In genomic region chr6:28747631-28748157, GRCh38 we compare ENCODE assay signal across 10 cellular contexts.
DNase-seq lines count a peak whose midpoint lies in the region; ATAC-seq, FAIRE-seq and TF ChIP-seq lines count a peak whose summit lies in the region.
"Had no signal": no experiment of that assay in that cellular context is flagged by ENCODE, and none has a peak within 500 bp of the region (broad histone marks: within the 10 kb centered on the region; RNA-seq: fewer than 3 reads in every experiment).

No MANE protein-coding gene starts in this region.

- TF ChIP-seq EP300 in HepG2 (IDR thresholded peaks at IDR 0.05; ENCODE audit: low read depth in 2 of 2, low read length in 2 of 2), result peak in 1 of 2 experiments; percentile 10; a peak in 1 of 4 replicates
- TF ChIP-seq EP300 in HepG2 (CRISPR knock-in tag; IDR thresholded peaks at IDR 0.05; ENCODE audit: borderline replicate concordance), result no peak

- H3K27ac Mint-ChIP-seq in endothelial cell (ENCODE audit: unreplicated experiment), result no peak overlapping the region
- peak overlapping the region; percentile 65 for H3K27ac Mint-ChIP-seq in type B pancreatic cell
- H3K27ac Mint-ChIP-seq: activated naive CD8-positive, alpha-beta T cell treated with anti-CD3 and anti-CD28 coated beads, Interleukin-2, amount 10 ng/mL, durations not matched to agents 7 days and 5 days had no signal

- no peak for TF ChIP-seq CTCF in HepG2 (CRISPR knock-in tag; IDR thresholded peaks at IDR 0.05)
- TF ChIP-seq CTCF in right lobe of liver (IDR thresholded peaks at IDR 0.05), result no peak
- TF ChIP-seq CTCF in endothelial cell (IDR thresholded peaks at IDR 0.05; ENCODE audit: unreplicated experiment), result no peak
- no peak for TF ChIP-seq CTCF in type B pancreatic cell (conservative IDR thresholded peaks at IDR 0.05)

- peak; percentile 81 for DNase-seq in HepG2 (ENCODE audit: low spot score)
- no peak for DNase-seq in right lobe of liver
- peak; percentile 91 for DNase-seq in NCI-H82 treated with DMSO at 0.1 percent for 48 hours (lab: John Stamatoyannopoulos, UW; ENCODE audit: unreplicated experiment)
- peak; percentile 57 for DNase-seq in endothelial cell (ENCODE audit: low spot score)
- DNase-seq in type B pancreatic cell (ENCODE audit: extremely low spot score, unreplicated experiment), result no peak
- no peak for DNase-seq in hippocampal formation (lab: John Stamatoyannopoulos, UW)
- DNase-seq: activated naive CD8-positive, alpha-beta T cell treated with anti-CD3 and anti-CD28 coated beads, Interleukin-2, amount 10 ng/mL, durations not matched to agents 7 days and 5 days; Kasumi-1 had no signal

- CTCF ChIA-PET in HepG2 (lab: Yijun Ruan, JAX; ENCODE audit: low intra/inter-chr PET ratio, low total read pairs), result no interaction called here

- no peaks in the 10 kb centered on the region for H3K79me2 ChIP-seq in HepG2 (ENCODE audit: insufficient read depth, low read length)

- H3K4me3 ChIP-seq in HepG2 (replicated peaks in 1 of 3; ENCODE audit: insufficient read depth in 1 of 3, low read depth in 2 of 3, low read length in 3 of 3), result peak overlapping the region in 2 of 3 experiments; percentile 5 to 35; a peak in 4 of 6 replicates
- no peak overlapping the region for H3K4me3 ChIP-seq in right lobe of liver

- peak overlapping the region; percentile 63 for H3K4me2 ChIP-seq in HepG2 (ENCODE audit: low read depth, low read length)

- TF ChIP-seq RAD21 in HepG2 (CRISPR knock-in tag; IDR thresholded peaks at IDR 0.05), result no peak

- H3K9me3 ChIP-seq in HepG2 (ENCODE audit: low read length) (no peaks in the 10 kb centered on the region), right lobe of liver (no peaks in the 10 kb centered on the region)

- H3K4me1 ChIP-seq in HepG2 (ENCODE audit: insufficient read depth, low read length), result peaks cover 46% of the 10 kb centered on the region
- H3K4me1 ChIP-seq in right lobe of liver, result no peaks in the 10 kb centered on the region

- in situ Hi-C loops in HepG2 (cut with HindIII; ENCODE audit: extremely low pct_ligation_motif_present, low pct_unique_long_range_greater_than_20kb), result no loop called here

- H2AFZ ChIP-seq in HepG2 (ENCODE audit: low read length), result no peak overlapping the region

- H3K27ac ChIP-seq in HepG2 (ENCODE audit: extremely low read length, insufficient read depth, low read length) (no peak overlapping the region), right lobe of liver (no peak overlapping the region)

- POLR2A ChIA-PET in HepG2 (lab: Yijun Ruan, JAX), result interaction anchor here (1.1 to 1.2 kb wide), 2 partner anchors 11 to 19 kb away, joined by 5 read pairs; no protein-coding TSS in a partner anchor

- peaks cover 13% of the 10 kb centered on the region for H3K4me1 Mint-ChIP-seq in endothelial cell (ENCODE audit: unreplicated experiment)
- no peaks in the 10 kb centered on the region for H3K4me1 Mint-ChIP-seq in type B pancreatic cell (ENCODE audit: unreplicated experiment)

- H3K27me3 ChIP-seq in HepG2 (ENCODE audit: control insufficient read depth in 1 of 2, insufficient read depth in 2 of 2, low read length in 2 of 2) (peaks cover 0 to 20% of the 10 kb centered on the region in 2 experiments; a peak in 2 of 5 replicates), right lobe of liver (peaks cover 0 to 31% of the 10 kb centered on the region in 2 donors)

- TF ChIP-seq POLR2A in HepG2 (IDR thresholded peaks at IDR 0.05; ENCODE audit: insufficient read depth in 1 of 2, low read depth in 2 of 2, low read length in 2 of 2) (no peak), right lobe of liver (IDR thresholded peaks at IDR 0.05) (no peak)

- peak; percentile 96 for ATAC-seq in HepG2
- no peak for ATAC-seq in right lobe of liver
- ATAC-seq in HG03280 (IDR thresholded peaks at IDR 0.05; ENCODE audit: unreplicated experiment), result no peak
- no peak for ATAC-seq in GM21526 (IDR thresholded peaks at IDR 0.05; ENCODE audit: low FRiP score, unreplicated experiment)

- H3K36me3 ChIP-seq in HepG2 (replicated peaks in 1 of 2; ENCODE audit: control insufficient read depth in 1 of 2, insufficient read depth in 2 of 2, low read length in 2 of 2) (no peaks in the 10 kb centered on the region), right lobe of liver (no peaks in the 10 kb centered on the region)

- WGBS in HepG2 (ENCODE audit: low lambda C conversion rate), result 3% methylated on average over 18 of the region's 19 CpGs
- WGBS in right lobe of liver (ENCODE audit: insufficient coverage, low coverage, low lambda C conversion rate, missing lambda C conversion rate), result 7% methylated on average over 9 of the region's 19 CpGs

- no peaks in the 10 kb centered on the region for H3K9me3 Mint-ChIP-seq in endothelial cell (ENCODE audit: unreplicated experiment)
- H3K9me3 Mint-ChIP-seq in type B pancreatic cell, result no peaks in the 10 kb centered on the region

- intact Hi-C loops in HepG2 (cut with micrococcal nuclease; ENCODE audit: unreplicated experiment), result no loop called here
- intact Hi-C loops in right lobe of liver (cut with DNase I), result no loop called here

- peaks cover 9% of the 10 kb centered on the region for H3K27me3 Mint-ChIP-seq in endothelial cell (ENCODE audit: unreplicated experiment)
- peaks cover 90% of the 10 kb centered on the region for H3K27me3 Mint-ChIP-seq in type B pancreatic cell

- H3K4me3 Mint-ChIP-seq in endothelial cell (ENCODE audit: unreplicated experiment), result peak overlapping the region; percentile 68
- H3K4me3 Mint-ChIP-seq in type B pancreatic cell, result peak overlapping the region; percentile 56
- H3K4me3 Mint-ChIP-seq: activated naive CD8-positive, alpha-beta T cell treated with anti-CD3 and anti-CD28 coated beads, Interleukin-2, amount 10 ng/mL, durations not matched to agents 7 days and 5 days had no signal

- no peaks in the 10 kb centered on the region for H4K20me1 ChIP-seq in HepG2 (ENCODE audit: insufficient read depth, low read length)

- H3K36me3 Mint-ChIP-seq in endothelial cell (ENCODE audit: low read depth, unreplicated experiment) (no peaks in the 10 kb centered on the region), type B pancreatic cell (no peaks in the 10 kb centered on the region)
- H3K36me3 Mint-ChIP-seq: activated naive CD8-positive, alpha-beta T cell treated with anti-CD3 and anti-CD28 coated beads, Interleukin-2, amount 10 ng/mL, durations not matched to agents 7 days and 5 days had no signal

- no peak overlapping the region for H3K9ac ChIP-seq in HepG2 (ENCODE audit: insufficient read depth, low read depth, low read length)

- FAIRE-seq in HepG2 (lab: Jason Lieb, UNC), result peak; percentile 54

- no TSS peak for BruUV-seq in HepG2 (replicated peaks; lab: Mats Ljungman, UMichigan)

TF ChIP-seq in HepG2, 621 proteins besides CTCF, POLR2A, EP300 and RAD21 (continues in another document):
- TF ChIP-seq TBX3 (IDR thresholded peaks at IDR 0.05; ENCODE audit: borderline replicate concordance), result no peak
- no peak for TF ChIP-seq ZNF20 (CRISPR knock-in tag; IDR thresholded peaks at IDR 0.05)
- no peak; the same call in 1 of the 2 replicates for TF ChIP-seq NAIF1 (CRISPR knock-in tag; IDR thresholded peaks at IDR 0.05; ENCODE audit: borderline replicate concordance)
- TF ChIP-seq SIN3A (IDR thresholded peaks at IDR 0.05; ENCODE audit: borderline replicate concordance, low read depth, low read length), result 0 out of 2 replicates have a peak, but pooled peaks have one; percentile 34
- TF ChIP-seq AFF4 (CRISPR knock-in tag; IDR thresholded peaks at IDR 0.05), result no peak
- TF ChIP-seq, protein P1, sequence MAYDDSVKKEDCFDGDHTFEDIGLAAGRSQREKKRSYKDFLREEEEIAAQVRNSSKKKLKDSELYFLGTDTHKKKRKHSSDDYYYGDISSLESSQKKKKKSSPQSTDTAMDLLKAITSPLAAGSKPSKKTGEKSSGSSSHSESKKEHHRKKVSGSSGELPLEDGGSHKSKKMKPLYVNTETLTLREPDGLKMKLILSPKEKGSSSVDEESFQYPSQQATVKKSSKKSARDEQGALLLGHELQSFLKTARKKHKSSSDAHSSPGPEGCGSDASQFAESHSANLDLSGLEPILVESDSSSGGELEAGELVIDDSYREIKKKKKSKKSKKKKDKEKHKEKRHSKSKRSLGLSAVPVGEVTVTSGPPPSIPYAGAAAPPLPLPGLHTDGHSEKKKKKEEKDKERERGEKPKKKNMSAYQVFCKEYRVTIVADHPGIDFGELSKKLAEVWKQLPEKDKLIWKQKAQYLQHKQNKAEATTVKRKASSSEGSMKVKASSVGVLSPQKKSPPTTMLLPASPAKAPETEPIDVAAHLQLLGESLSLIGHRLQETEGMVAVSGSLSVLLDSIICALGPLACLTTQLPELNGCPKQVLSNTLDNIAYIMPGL (CRISPR knock-in tag; IDR thresholded peaks at IDR 0.05; ENCODE audit: borderline replicate concordance in 1 of 2, low read depth in 1 of 2), result peak; percentile 83
- no peak for TF ChIP-seq RXRA (CRISPR knock-in tag; IDR thresholded peaks at IDR 0.05)

Comparison
In these comparisons a context has a peak if more than half of its experiments do, and no peak if none do; other contexts are left out.
1. DNase-seq: peak in HepG2 (single experiment), NCI-H82 treated with DMSO at 0.1 percent for 48 hours (single experiment) and endothelial cell (single experiment); none in right lobe of liver (0 of 3), type B pancreatic cell (single experiment) and hippocampal formation (0 of 2).
2. H3K4me3 ChIP-seq: peak in HepG2 (2 of 3); none in right lobe of liver (0 of 3).